ENCODE assay signal across 9 cellular contexts in genomic region chr11:63564056-63564784, GRCh38. TPM values are rescaled to one million over a fixed set of nuclear protein-coding genes. Genes with fewer than 3 reads are reported as not detected.
DNase-seq lines count a peak whose midpoint lies in the region; ATAC-seq lines count a peak whose summit lies in the region.
"Had no signal": no experiment of that assay in that cellular context is flagged by ENCODE, and none has a peak within 500 bp of the region (broad histone marks: within the 10 kb centered on the region; RNA-seq: fewer than 3 reads in every experiment).

No MANE protein-coding gene starts in this region.

- no peaks in the 10 kb centered on the region for H3K9me3 ChIP-seq in CD4-positive, CD25-positive, alpha-beta regulatory T cell (ENCODE audit: control insufficient read depth in 2 of 2, low read length in 2 of 2)
- H3K9me3 ChIP-seq: thoracic aorta had no signal

- peaks cover 11 to 63% (median 40%) of the 10 kb centered on the region in 4 donors for H3K4me1 Mint-ChIP-seq in CD4-positive, CD25-positive, alpha-beta regulatory T cell
- peaks cover 58% of the 10 kb centered on the region for H3K4me1 Mint-ChIP-seq in activated T-helper 2 cell treated with anti-CD3 and anti-CD28 coated beads, Interferon-gamma antibody, Interleukin-2, Interleukin-4, amounts not matched to agents 10 μg/mL and 5 μg/mL and 100 μg/mL, durations not matched to agents 14 hours and 24 hours and 36 hours (ENCODE audit: low read depth)

- no peaks in the 10 kb centered on the region for H3K27me3 Mint-ChIP-seq in CD4-positive, CD25-positive, alpha-beta regulatory T cell
- H3K27me3 Mint-ChIP-seq in activated T-helper 2 cell treated with anti-CD3 and anti-CD28 coated beads, Interferon-gamma antibody, Interleukin-2, Interleukin-4, amounts not matched to agents 10 μg/mL and 5 μg/mL and 100 μg/mL, durations not matched to agents 14 hours and 24 hours and 36 hours (ENCODE audit: low read depth) = no peaks in the 10 kb centered on the region

- no peaks in the 10 kb centered on the region for H3K27me3 ChIP-seq in CD4-positive, CD25-positive, alpha-beta regulatory T cell (ENCODE audit: control insufficient read depth, insufficient read depth, low read length)

- no peak overlapping the region for H3K4me3 ChIP-seq in CD4-positive, CD25-positive, alpha-beta regulatory T cell (ENCODE audit: low read depth, low read length)
- H3K4me3 ChIP-seq: thoracic aorta had no signal

- H3K4me3 Mint-ChIP-seq in CD4-positive, CD25-positive, alpha-beta regulatory T cell = peak overlapping the region in 1 of 4 donors; percentile 12
- no peak overlapping the region for H3K4me3 Mint-ChIP-seq in activated T-helper 2 cell treated with anti-CD3 and anti-CD28 coated beads, Interferon-gamma antibody, Interleukin-2, Interleukin-4, amounts not matched to agents 10 μg/mL and 5 μg/mL and 100 μg/mL, durations not matched to agents 14 hours and 24 hours and 36 hours (ENCODE audit: low read depth)

- H3K4me1 ChIP-seq in CD4-positive, CD25-positive, alpha-beta regulatory T cell (ENCODE audit: control insufficient read depth, insufficient read depth, low read length, poor library complexity, severe bottlenecking) = peaks cover 44% of the 10 kb centered on the region

- H3K27ac Mint-ChIP-seq in CD4-positive, CD25-positive, alpha-beta regulatory T cell = peak overlapping the region in 2 of 3 donors; percentile 69 to 81
- H3K27ac Mint-ChIP-seq in activated T-helper 2 cell treated with anti-CD3 and anti-CD28 coated beads, Interferon-gamma antibody, Interleukin-2, Interleukin-4, amounts not matched to agents 10 μg/mL and 5 μg/mL and 100 μg/mL, durations not matched to agents 14 hours and 24 hours and 36 hours = no peak overlapping the region

- no peaks in the 10 kb centered on the region for H3K36me3 Mint-ChIP-seq in CD4-positive, CD25-positive, alpha-beta regulatory T cell
- H3K36me3 Mint-ChIP-seq in activated T-helper 2 cell treated with anti-CD3 and anti-CD28 coated beads, Interferon-gamma antibody, Interleukin-2, Interleukin-4, amounts not matched to agents 10 μg/mL and 5 μg/mL and 100 μg/mL, durations not matched to agents 14 hours and 24 hours and 36 hours (ENCODE audit: low read depth) = no peaks in the 10 kb centered on the region

- DNase-seq in CD4-positive, CD25-positive, alpha-beta regulatory T cell = peak in 1 of 3 donors; percentile 70
- DNase-seq in GM19240 (ENCODE audit: insufficient read length, low spot score) = peak; percentile 67
- peak; percentile 44 for DNase-seq in activated T-helper 2 cell treated with anti-CD3 and anti-CD28 coated beads, Interferon-gamma antibody, Interleukin-2, Interleukin-4, amounts not matched to agents 10 μg/mL and 5 μg/mL and 100 μg/mL, durations not matched to agents 14 hours and 24 hours and 36 hours (ENCODE audit: low spot score)
- peak; percentile 47 for DNase-seq in stimulated activated CD8-positive, alpha-beta memory T cell treated with anti-CD3 and anti-CD28 coated beads, Interleukin-4, amount 100 ng/mL, for 48 hours
- no peak for DNase-seq in Kasumi-1 (lab: John Stamatoyannopoulos, UW)
- DNase-seq in SHP77 treated with DMSO at 0.1 percent for 48 hours (lab: John Stamatoyannopoulos, UW) = no peak
- DNase-seq in NCI-H1436 (lab: John Stamatoyannopoulos, UW) = no peak

- H3K9me3 Mint-ChIP-seq in CD4-positive, CD25-positive, alpha-beta regulatory T cell = no peaks in the 10 kb centered on the region
- H3K9me3 Mint-ChIP-seq in activated T-helper 2 cell treated with anti-CD3 and anti-CD28 coated beads, Interferon-gamma antibody, Interleukin-2, Interleukin-4, amounts not matched to agents 10 μg/mL and 5 μg/mL and 100 μg/mL, durations not matched to agents 14 hours and 24 hours and 36 hours = no peaks in the 10 kb centered on the region

- ATAC-seq in CD4-positive, CD25-positive, alpha-beta regulatory T cell (ENCODE audit: low read depth in 2 of 2) = no peak
- ATAC-seq in HG03159 (IDR thresholded peaks at IDR 0.05; ENCODE audit: unreplicated experiment) = peak; percentile 51

- no peak overlapping the region for H3K27ac ChIP-seq in CD4-positive, CD25-positive, alpha-beta regulatory T cell (ENCODE audit: insufficient read depth, low read length, poor library complexity, severe bottlenecking)
- H3K27ac ChIP-seq: thoracic aorta had no signal

- H3K36me3 ChIP-seq in CD4-positive, CD25-positive, alpha-beta regulatory T cell (ENCODE audit: control insufficient read depth, insufficient read depth, low read length) = no peaks in the 10 kb centered on the region
- H3K36me3 ChIP-seq: thoracic aorta had no signal

- intact Hi-C loops in activated T-helper 2 cell treated with anti-CD3 and anti-CD28 coated beads, Interferon-gamma antibody, Interleukin-2, Interleukin-4, amounts not matched to agents 10 μg/mL and 5 μg/mL and 100 μg/mL, durations not matched to agents 14 hours and 24 hours and 36 hours (cut with micrococcal nuclease) = loop anchor here (1.0 kb wide), 2 partner anchors 28 to 119 kb away; partner anchors contain the start of gene PLAAT4

RNA-seq across cellular contexts. Expression of gene PLAAT2, which starts 1.0 kb away (rescaled TPM):
- not detected for total RNA-seq in CD4-positive, CD25-positive, alpha-beta regulatory T cell
- under 1 TPM in 2 of 4 donors, not detected in 2; 0.28 to 0.47 TPM for polyA plus RNA-seq in CD4-positive, CD25-positive, alpha-beta regulatory T cell
- not detected in 2 replicates for total RNA-seq in activated T-helper 2 cell treated with anti-CD3 and anti-CD28 coated beads, Interferon-gamma antibody, Interleukin-2, Interleukin-4, amounts not matched to agents 10 μg/mL and 5 μg/mL and 100 μg/mL, durations not matched to agents 14 hours and 24 hours and 36 hours
- total RNA-seq: thoracic aorta had no signal

RNA-seq across cellular contexts. Expression of gene PLAAT4, which starts 27.6 kb away (rescaled TPM):
- 118 TPM for total RNA-seq in CD4-positive, CD25-positive, alpha-beta regulatory T cell
- polyA plus RNA-seq in CD4-positive, CD25-positive, alpha-beta regulatory T cell = 100 to 1,000 TPM; 405 to 493 (median 439) TPM
- total RNA-seq in activated T-helper 2 cell treated with anti-CD3 and anti-CD28 coated beads, Interferon-gamma antibody, Interleukin-2, Interleukin-4, amounts not matched to agents 10 μg/mL and 5 μg/mL and 100 μg/mL, durations not matched to agents 14 hours and 24 hours and 36 hours = 41.4 and 45.7 TPM in 2 replicates

RNA-seq across cellular contexts. Expression of gene PLAAT3, which starts 50.0 kb away (rescaled TPM):
- total RNA-seq in CD4-positive, CD25-positive, alpha-beta regulatory T cell = 5.8 TPM
- polyA plus RNA-seq in CD4-positive, CD25-positive, alpha-beta regulatory T cell = 10 to 100 TPM in 1 of 4 donors, 1 to 10 TPM in 3; 3.1 to 19.0 (median 5.8) TPM
- 15.2 and 17.3 TPM in 2 replicates for total RNA-seq in activated T-helper 2 cell treated with anti-CD3 and anti-CD28 coated beads, Interferon-gamma antibody, Interleukin-2, Interleukin-4, amounts not matched to agents 10 μg/mL and 5 μg/mL and 100 μg/mL, durations not matched to agents 14 hours and 24 hours and 36 hours

RNA-seq across cellular contexts. Expression of gene LGALS12, which starts 58.3 kb away (rescaled TPM):
- 0.94 TPM for total RNA-seq in CD4-positive, CD25-positive, alpha-beta regulatory T cell
- not detected for polyA plus RNA-seq in CD4-positive, CD25-positive, alpha-beta regulatory T cell
- 1.1 and 1.4 TPM in 2 replicates for total RNA-seq in activated T-helper 2 cell treated with anti-CD3 and anti-CD28 coated beads, Interferon-gamma antibody, Interleukin-2, Interleukin-4, amounts not matched to agents 10 μg/mL and 5 μg/mL and 100 μg/mL, durations not matched to agents 14 hours and 24 hours and 36 hours

Comparison
In these comparisons a context has a peak if more than half of its experiments do, and no peak if none do; other contexts are left out.
1. DNase-seq: peak in GM19240 (single experiment), activated T-helper 2 cell treated with anti-CD3 and anti-CD28 coated beads, Interferon-gamma antibody, Interleukin-2, Interleukin-4, amounts not matched to agents 10 μg/mL and 5 μg/mL and 100 μg/mL, durations not matched to agents 14 hours and 24 hours and 36 hours (single experiment) and stimulated activated CD8-positive, alpha-beta memory T cell treated with anti-CD3 and anti-CD28 coated beads, Interleukin-4, amount 100 ng/mL, for 48 hours (single experiment); none in Kasumi-1 (0 of 2), SHP77 treated with DMSO at 0.1 percent for 48 hours (single experiment) and NCI-H1436 (single experiment).